In genomic region chr3:27533718-27534578, GRCh38 we compare ENCODE assay signal across 8 cellular contexts. TPM values are rescaled to one million over a fixed set of nuclear protein-coding genes. Genes with fewer than 3 reads are reported as not detected.
DNase-seq lines count a peak whose midpoint lies in the region; ATAC-seq and TF ChIP-seq lines count a peak whose summit lies in the region.

No MANE protein-coding gene starts in this region.

- peak overlapping the region; percentile 90 for H2AFZ ChIP-seq in HCT116 (ENCODE audit: low read depth, low read length, poor library complexity, severe bottlenecking)

- H3K9ac ChIP-seq in HCT116 (ENCODE audit: low read length): peak overlapping the region; percentile 57

- BruUV-seq in HCT116 (replicated peaks; lab: Mats Ljungman, UMichigan): no TSS peak

- POLR2A ChIA-PET in HCT116 (lab: Charles Lee): interaction anchor here (0.9 to 1.0 kb wide), 2 partner anchors 12 to 54 kb away, joined by 3 read pairs; no protein-coding TSS in a partner anchor

- TF ChIP-seq RAD21 in HCT116 (IDR thresholded peaks at IDR 0.05; ENCODE audit: low read depth): peak; percentile 50; the same call in 1 of the 2 replicates

- no peaks in the 10 kb centered on the region for H4K20me1 ChIP-seq in HCT116 (ENCODE audit: insufficient read depth)

- H3K4me1 ChIP-seq in HCT116 (ENCODE audit: control insufficient read depth in 1 of 2, insufficient read depth in 2 of 2, low read length in 2 of 2): peaks cover 36 to 49% of the 10 kb centered on the region in 2 experiments
- no peaks in the 10 kb centered on the region for H3K4me1 ChIP-seq in BE2C

- TF ChIP-seq POLR2A in HCT116 (IDR thresholded peaks at IDR 0.05; ENCODE audit: borderline replicate concordance, extremely low read depth, insufficient read depth, insufficient read length): no peak

- TF ChIP-seq CTCF in GM06990 (IDR thresholded peaks at IDR 0.05; ENCODE audit: insufficient read depth, low read length, poor library complexity, severe bottlenecking) (no peak), HCT116 (IDR thresholded peaks at IDR 0.05 in 2 of 3, conservative IDR thresholded peaks at IDR 0.05 in 1 of 3; ENCODE audit: borderline replicate concordance in 1 of 3, insufficient read depth in 1 of 3, low read depth in 2 of 3, low read length in 2 of 3) (peak in 2 of 3 experiments; percentile 54 to 66; a peak in 4 of 6 replicates), BE2C (IDR thresholded peaks at IDR 0.05; ENCODE audit: low read depth, low read length) (no peak)

- ATAC-seq in HCT116 (peak; percentile 92), left ventricle myocardium superior (peak; percentile 75)
- ATAC-seq in activated naive CD8-positive, alpha-beta T cell treated with anti-CD3 and anti-CD28 coated beads, Interleukin-2, amount 50 U/mL, for 24 hours: peak; percentile 65

- peak overlapping the region; percentile 41 for H3K27ac Mint-ChIP-seq in activated naive CD8-positive, alpha-beta T cell treated with anti-CD3 and anti-CD28 coated beads, Interleukin-2, amount 50 U/mL, for 24 hours

- H3K27me3 ChIP-seq in GM06990 (replicated peaks; ENCODE audit: control insufficient read depth, insufficient read depth, low read length) (no peaks in the 10 kb centered on the region; the same call in none of the 2 replicates), HCT116 (ENCODE audit: insufficient read depth, low read length) (no peaks in the 10 kb centered on the region), BE2C (no peaks in the 10 kb centered on the region)

- H3K4me3 ChIP-seq in GM06990 (replicated peaks; ENCODE audit: low read depth, low read length) (no peak overlapping the region), HCT116 (replicated peaks in 1 of 2; ENCODE audit: low read depth in 1 of 2, low read length in 2 of 2) (peak overlapping the region; percentile 24 to 44), BE2C (ENCODE audit: low read depth, low read length) (no peak overlapping the region)

- H3K9me3 Mint-ChIP-seq in activated naive CD8-positive, alpha-beta T cell treated with anti-CD3 and anti-CD28 coated beads, Interleukin-2, amount 50 U/mL, for 24 hours: no peaks in the 10 kb centered on the region

- no peaks in the 10 kb centered on the region for H3K36me3 ChIP-seq in GM06990 (ENCODE audit: control insufficient read depth, insufficient read depth, low read length)
- H3K36me3 ChIP-seq in HCT116 (ENCODE audit: control insufficient read depth in 1 of 2, insufficient read depth in 2 of 2, low read length in 2 of 2): no peaks in the 10 kb centered on the region
- no peaks in the 10 kb centered on the region for H3K36me3 ChIP-seq in BE2C

- DNase-seq in GM06990 (ENCODE audit: extremely low read depth, insufficient read length) (peak; percentile 40), HCT116 (ENCODE audit: low read depth, low spot score) (peak; percentile 97), NOMO-1 (lab: John Stamatoyannopoulos, UW; ENCODE audit: unreplicated experiment in 2 of 2) (peak; percentile 37 to 54), left ventricle myocardium superior (peak; percentile 53), renal cortical epithelial cell (ENCODE audit: low read depth) (peak; percentile 99), BE2C (no peak), NCI-H2107 treated with DMSO at 0.1 percent for 48 hours (lab: John Stamatoyannopoulos, UW; ENCODE audit: unreplicated experiment) (no peak)
- DNase-seq in activated naive CD8-positive, alpha-beta T cell treated with anti-CD3 and anti-CD28 coated beads, Interleukin-2, amount 50 U/mL, for 24 hours: no peak

- peaks cover 20% of the 10 kb centered on the region for H3K4me1 Mint-ChIP-seq in activated naive CD8-positive, alpha-beta T cell treated with anti-CD3 and anti-CD28 coated beads, Interleukin-2, amount 50 U/mL, for 24 hours

- peak overlapping the region; percentile 77 for H3K4me2 ChIP-seq in HCT116 (ENCODE audit: low read length)

- H3K9me3 ChIP-seq in HCT116 (ENCODE audit: control insufficient read depth in 1 of 2, insufficient read depth in 1 of 2, low read depth in 1 of 2, low read length in 2 of 2) (no peaks in the 10 kb centered on the region), BE2C (no peaks in the 10 kb centered on the region)

- H3K27me3 Mint-ChIP-seq in activated naive CD8-positive, alpha-beta T cell treated with anti-CD3 and anti-CD28 coated beads, Interleukin-2, amount 50 U/mL, for 24 hours: no peaks in the 10 kb centered on the region

- CTCF ChIA-PET in HCT116 (lab: Charles Lee): interaction anchor here (1.0 to 1.1 kb wide), 3 partner anchors 9 to 148 kb away, joined by 3 to 4 read pairs (median 3); no protein-coding TSS in a partner anchor

- RAD21 ChIA-PET in HCT116 (lab: Charles Lee; ENCODE audit: low non-redundant PET in 1 of 2, low total read pairs in 2 of 2, uncharacterized antibody in 2 of 2, unreplicated experiment in 2 of 2): no interaction called here

- H3K79me2 ChIP-seq in HCT116 (ENCODE audit: insufficient read depth, low read length): no peaks in the 10 kb centered on the region

- no peaks in the 10 kb centered on the region for H3K9me2 ChIP-seq in HCT116 (ENCODE audit: insufficient read depth)

- no peak overlapping the region for H3K4me3 Mint-ChIP-seq in activated naive CD8-positive, alpha-beta T cell treated with anti-CD3 and anti-CD28 coated beads, Interleukin-2, amount 50 U/mL, for 24 hours

- peak overlapping the region; percentile 97 for H3K27ac ChIP-seq in HCT116 (ENCODE audit: low read depth, low read length)

- H3K36me3 Mint-ChIP-seq in activated naive CD8-positive, alpha-beta T cell treated with anti-CD3 and anti-CD28 coated beads, Interleukin-2, amount 50 U/mL, for 24 hours (ENCODE audit: low read depth): no peaks in the 10 kb centered on the region

- intact Hi-C loops in HCT116 (cut with micrococcal nuclease) (loop anchor here (2.0 kb wide), 1 partner anchor 49 kb away; the partner anchor contains the start of gene SLC4A7), left ventricle myocardium superior (cut with micrococcal nuclease) (no loop called here)

TF ChIP-seq in HCT116, 20 proteins besides CTCF, POLR2A, EP300 and RAD21 (continues in another document):
- TF ChIP-seq JUND (IDR thresholded peaks at IDR 0.05) (peak; percentile 96), ZNF274 (IDR thresholded peaks at IDR 0.05; ENCODE audit: low read depth, low read length) (no peak), EZH2 (IDR thresholded peaks at IDR 0.05) (no peak), EZH2phosphoT487 (IDR thresholded peaks at IDR 0.05; ENCODE audit: borderline replicate concordance) (no peak), ATF3 (IDR thresholded peaks at IDR 0.05) (no peak; the same call in 1 of the 2 replicates), ZFX (IDR thresholded peaks at IDR 0.05) (no peak), YY1 (IDR thresholded peaks at IDR 0.05; ENCODE audit: extremely low read depth, insufficient replicate concordance, low read depth, low read length) (peak; percentile 71), REST (IDR thresholded peaks at IDR 0.05; ENCODE audit: low read depth) (no peak), SP1 (IDR thresholded peaks at IDR 0.05; ENCODE audit: low read depth) (peak; percentile 95), POLR2AphosphoS5 (IDR thresholded peaks at IDR 0.05; ENCODE audit: low read depth, low read length) (peak; percentile 61), SIN3A (IDR thresholded peaks at IDR 0.05; ENCODE audit: low read depth) (peak; percentile 90), EGR1 (IDR thresholded peaks at IDR 0.05; ENCODE audit: low read depth) (no peak), MAX (IDR thresholded peaks at IDR 0.05) (peak; percentile 63; the same call in 1 of the 2 replicates), CEBPB (IDR thresholded peaks at IDR 0.05; ENCODE audit: low read depth) (peak; percentile 59; the same call in 1 of the 2 replicates), CBX3 (IDR thresholded peaks at IDR 0.05; ENCODE audit: low read depth) (peak; percentile 88), SRF (IDR thresholded peaks at IDR 0.05; ENCODE audit: low read depth) (peak; percentile 81)

RNA-seq across cellular contexts. Expression of gene SLC4A7, which starts 49.8 kb away (rescaled TPM):
- 37.6 TPM for total RNA-seq in HCT116 (2021; ENCODE audit: unreplicated experiment)
- 9.7 and 12.0 TPM in 2 replicates for polyA plus RNA-seq in HCT116 (2012)
- 19.2 TPM for total RNA-seq in left ventricle myocardium superior
- 105 and 195 TPM in 2 replicates for total RNA-seq in renal cortical epithelial cell
- 5.9 TPM for polyA plus RNA-seq in BE2C (2012; ENCODE audit: insufficient read depth, insufficient read length, low read depth)

Comparison
In these comparisons a context has a peak if more than half of its experiments do, and no peak if none do; other contexts are left out.
1. DNase-seq: peak in GM06990 (single experiment), HCT116 (single experiment), NOMO-1 (2 of 2), left ventricle myocardium superior (single experiment) and renal cortical epithelial cell (single experiment); none in activated naive CD8-positive, alpha-beta T cell treated with anti-CD3 and anti-CD28 coated beads, Interleukin-2, amount 50 U/mL, for 24 hours (single experiment), BE2C (single experiment) and NCI-H2107 treated with DMSO at 0.1 percent for 48 hours (single experiment).
2. H3K4me3 ChIP-seq: peak in HCT116 (2 of 2); none in GM06990 (single experiment) and BE2C (single experiment).
3. CTCF ChIP-seq: peak in HCT116 (2 of 3); none in GM06990 (single experiment) and BE2C (single experiment).
4. Peak in every context shown above with its lines, with median percentiles within 50 percentile points of each other: ATAC-seq.